ENCODE assay signal across 32 cellular contexts in genomic region chr3:180516368-180516767, GRCh38.
"Had no signal": no experiment of that assay in that cellular context is flagged by ENCODE, and none has a peak within 500 bp of the region (broad histone marks: within the 10 kb centered on the region; RNA-seq: fewer than 3 reads in every experiment).

No MANE protein-coding gene starts in this region.

- H3K36me3 ChIP-seq: brain microvascular endothelial cell, esophagus muscularis mucosa, gastrocnemius medialis, WERI-Rb-1 had no signal

- H3K27ac ChIP-seq: brain microvascular endothelial cell, esophagus muscularis mucosa, foreskin keratinocyte, gastrocnemius medialis, WERI-Rb-1 had no signal

- H3K27me3 Mint-ChIP-seq: activated B cell treated with CpG ODN at 0.5 μM for 24 hours; activated CD4-positive, alpha-beta memory T cell treated with anti-CD3 and anti-CD28 coated beads for 36 hours; activated CD4-positive, alpha-beta T cell treated with anti-CD3 and anti-CD28 coated beads, Interleukin-2, amount 10 ng/mL, durations not matched to agents 24 days and 14 days; activated CD8-positive, alpha-beta memory T cell treated with anti-CD3 and anti-CD28 coated beads, Interleukin-2, amount 10 ng/mL, durations not matched to agents 7 days and 5 days; activated naive CD4-positive, alpha-beta T cell treated with anti-CD3 and anti-CD28 coated beads, Interleukin-2, amount 10 ng/mL, durations not matched to agents 7 days and 5 days; activated naive CD8-positive, alpha-beta T cell treated with anti-CD3 and anti-CD28 coated beads, Interleukin-2, amount 10 ng/mL, durations not matched to agents 7 days and 5 days; T-helper 17 cell had no signal

- FAIRE-seq: astrocyte, bronchial epithelial cell, colon had no signal

- H3K4me1 ChIP-seq: esophagus muscularis mucosa, foreskin keratinocyte, gastrocnemius medialis had no signal

- H3K9me3 Mint-ChIP-seq: T-helper 2 cell treated with Interferon-gamma antibody and Interleukin-4, amounts not matched to agents 5 μg/mL and 100 μg/mL, for 36 hours had no signal

- H3K27me3 ChIP-seq: brain microvascular endothelial cell, esophagus muscularis mucosa, foreskin keratinocyte, gastrocnemius medialis had no signal

- H3K4me1 Mint-ChIP-seq: activated B cell treated with CpG ODN at 0.5 μM for 24 hours; activated CD4-positive, alpha-beta T cell treated with anti-CD3 and anti-CD28 coated beads, Interleukin-2, amount 10 ng/mL, durations not matched to agents 24 days and 14 days; activated CD8-positive, alpha-beta memory T cell treated with anti-CD3 and anti-CD28 coated beads, Interleukin-2, amount 10 ng/mL, durations not matched to agents 7 days and 5 days; activated naive CD4-positive, alpha-beta T cell treated with anti-CD3 and anti-CD28 coated beads, Interleukin-2, amount 10 ng/mL, durations not matched to agents 7 days and 5 days; activated naive CD8-positive, alpha-beta T cell treated with anti-CD3 and anti-CD28 coated beads, Interleukin-2, amount 10 ng/mL, durations not matched to agents 7 days and 5 days; central memory CD8-positive, alpha-beta T cell; T-helper 17 cell had no signal

- H3K27ac Mint-ChIP-seq: activated B cell treated with CpG ODN at 0.5 μM for 24 hours; activated CD4-positive, alpha-beta memory T cell treated with anti-CD3 and anti-CD28 coated beads for 36 hours; activated CD4-positive, alpha-beta T cell treated with anti-CD3 and anti-CD28 coated beads, Interleukin-2, amount 10 ng/mL, durations not matched to agents 24 days and 14 days; activated CD8-positive, alpha-beta memory T cell treated with anti-CD3 and anti-CD28 coated beads, Interleukin-2, amount 10 ng/mL, durations not matched to agents 7 days and 5 days; activated CD8-positive, alpha-beta T cell treated with anti-CD3 and anti-CD28 coated beads, Interleukin-2, amount 10 ng/mL, durations not matched to agents 7 days and 5 days; activated naive CD4-positive, alpha-beta T cell treated with anti-CD3 and anti-CD28 coated beads, Interleukin-2, amount 10 ng/mL, durations not matched to agents 7 days and 5 days; activated naive CD8-positive, alpha-beta T cell treated with anti-CD3 and anti-CD28 coated beads, Interleukin-2, amount 10 ng/mL, durations not matched to agents 7 days and 5 days; activated T-cell treated with anti-CD3 and anti-CD28 coated beads, Interleukin-2, amount 50 U/mL, for 72 hours; effector memory CD8-positive, alpha-beta T cell; T-helper 17 cell; T-helper 2 cell treated with Interferon-gamma antibody and Interleukin-4, amounts not matched to agents 5 μg/mL and 100 μg/mL, for 36 hours had no signal

- DNase-seq: activated B cell treated with CpG ODN at 0.5 μM for 24 hours; activated CD4-positive, alpha-beta memory T cell treated with anti-CD3 and anti-CD28 coated beads for 36 hours; activated CD4-positive, alpha-beta T cell treated with anti-CD3 and anti-CD28 coated beads, Interleukin-2, amount 10 ng/mL, durations not matched to agents 24 days and 14 days; activated CD8-positive, alpha-beta memory T cell treated with anti-CD3 and anti-CD28 coated beads, Interleukin-2, amount 10 ng/mL, durations not matched to agents 7 days and 5 days; activated CD8-positive, alpha-beta memory T cell treated with anti-CD3 and anti-CD28 coated beads, Interleukin-2, amount 50 U/mL, for 4 hours; activated CD8-positive, alpha-beta T cell treated with anti-CD3 and anti-CD28 coated beads, Interleukin-2, amount 10 ng/mL, durations not matched to agents 7 days and 5 days; activated gamma-delta T cell; activated naive CD4-positive, alpha-beta T cell; activated naive CD4-positive, alpha-beta T cell treated with anti-CD3 and anti-CD28 coated beads, Interleukin-2, amount 10 ng/mL, durations not matched to agents 7 days and 5 days; activated naive CD8-positive, alpha-beta T cell treated with anti-CD3 and anti-CD28 coated beads, Interleukin-2, amount 10 ng/mL, durations not matched to agents 7 days and 5 days; activated T-cell treated with anti-CD3 and anti-CD28 coated beads, Interleukin-2, amount 50 U/mL, for 1 hour; activated T-cell treated with anti-CD3 and anti-CD28 coated beads, Interleukin-2, amount 50 U/mL, for 72 hours; brain microvascular endothelial cell; cortex of kidney; dermis blood vessel endothelial cell; effector CD4-positive, alpha-beta T cell; effector memory CD8-positive, alpha-beta T cell; erythroblast; foreskin keratinocyte; gastrocnemius medialis; T-helper 1 cell; T-helper 17 cell; T1000; WERI-Rb-1 had no signal

- H3K4me3 Mint-ChIP-seq: activated B cell treated with CpG ODN at 0.5 μM for 24 hours; activated CD4-positive, alpha-beta memory T cell treated with anti-CD3 and anti-CD28 coated beads for 36 hours; activated CD4-positive, alpha-beta T cell treated with anti-CD3 and anti-CD28 coated beads, Interleukin-2, amount 10 ng/mL, durations not matched to agents 24 days and 14 days; activated CD8-positive, alpha-beta memory T cell treated with anti-CD3 and anti-CD28 coated beads, Interleukin-2, amount 10 ng/mL, durations not matched to agents 7 days and 5 days; activated CD8-positive, alpha-beta T cell treated with anti-CD3 and anti-CD28 coated beads, Interleukin-2, amount 10 ng/mL, durations not matched to agents 7 days and 5 days; activated naive CD4-positive, alpha-beta T cell treated with anti-CD3 and anti-CD28 coated beads, Interleukin-2, amount 10 ng/mL, durations not matched to agents 7 days and 5 days; activated naive CD8-positive, alpha-beta T cell treated with anti-CD3 and anti-CD28 coated beads, Interleukin-2, amount 10 ng/mL, durations not matched to agents 7 days and 5 days; activated T-cell treated with anti-CD3 and anti-CD28 coated beads, Interleukin-2, amount 50 U/mL, for 72 hours; central memory CD8-positive, alpha-beta T cell; effector memory CD8-positive, alpha-beta T cell; T-helper 17 cell; T-helper 2 cell treated with Interferon-gamma antibody and Interleukin-4, amounts not matched to agents 5 μg/mL and 100 μg/mL, for 36 hours had no signal

- H3K36me3 Mint-ChIP-seq: activated CD4-positive, alpha-beta memory T cell treated with anti-CD3 and anti-CD28 coated beads for 36 hours; activated CD8-positive, alpha-beta memory T cell treated with anti-CD3 and anti-CD28 coated beads, Interleukin-2, amount 10 ng/mL, durations not matched to agents 7 days and 5 days; activated naive CD4-positive, alpha-beta T cell treated with anti-CD3 and anti-CD28 coated beads, Interleukin-2, amount 10 ng/mL, durations not matched to agents 7 days and 5 days; activated naive CD8-positive, alpha-beta T cell treated with anti-CD3 and anti-CD28 coated beads, Interleukin-2, amount 10 ng/mL, durations not matched to agents 7 days and 5 days had no signal

- ATAC-seq: activated CD4-positive, CD25-positive, alpha-beta regulatory T cell treated with anti-CD3 and anti-CD28 coated beads, Interleukin-2, amount 50 U/mL, for 24 hours; activated CD8-positive, alpha-beta memory T cell treated with anti-CD3 and anti-CD28 coated beads, Interleukin-2, amount 10 ng/mL, durations not matched to agents 7 days and 5 days; activated CD8-positive, alpha-beta T cell treated with anti-CD3 and anti-CD28 coated beads, Interleukin-2, amount 10 ng/mL, durations not matched to agents 7 days and 5 days; activated naive CD4-positive, alpha-beta T cell treated with anti-CD3 and anti-CD28 coated beads, Interleukin-2, amount 50 U/mL, for 72 hours; activated T-cell treated with anti-CD3 and anti-CD28 coated beads, Interleukin-2, amount 50 U/mL, for 72 hours; effector memory CD8-positive, alpha-beta T cell; foreskin keratinocyte; gastrocnemius medialis; T-helper 17 cell had no signal

- H3K4me3 ChIP-seq: esophagus muscularis mucosa, gastrocnemius medialis had no signal

- H3K9me3 ChIP-seq: esophagus muscularis mucosa, gastrocnemius medialis had no signal
